In genomic region chr11:92892769-92893168, GRCh38 we compare ENCODE assay signal across 1 cellular context.
TF ChIP-seq lines count a peak whose summit lies in the region.

No MANE protein-coding gene starts in this region.

TF ChIP-seq in neural cell, 6 proteins besides CTCF, POLR2A, EP300 and RAD21:
- no peak for TF ChIP-seq REST (IDR thresholded peaks at IDR 0.05; ENCODE audit: borderline replicate concordance)
- no peak for TF ChIP-seq TAF1 (IDR thresholded peaks at IDR 0.05; ENCODE audit: low read depth)
- no peak for TF ChIP-seq POLR2AphosphoS5 (IDR thresholded peaks at IDR 0.05)
- no peak for TF ChIP-seq MXI1 (conservative IDR thresholded peaks at IDR 0.05; ENCODE audit: poor library complexity, severe bottlenecking)
- no peak for TF ChIP-seq EZH2 (IDR thresholded peaks at IDR 0.05; ENCODE audit: borderline replicate concordance, insufficient read depth, low read length, poor library complexity, severe bottlenecking)
- TF ChIP-seq SMC3 (conservative IDR thresholded peaks at IDR 0.05; ENCODE audit: poor library complexity) = no peak
